In the genomic region with DNA sequence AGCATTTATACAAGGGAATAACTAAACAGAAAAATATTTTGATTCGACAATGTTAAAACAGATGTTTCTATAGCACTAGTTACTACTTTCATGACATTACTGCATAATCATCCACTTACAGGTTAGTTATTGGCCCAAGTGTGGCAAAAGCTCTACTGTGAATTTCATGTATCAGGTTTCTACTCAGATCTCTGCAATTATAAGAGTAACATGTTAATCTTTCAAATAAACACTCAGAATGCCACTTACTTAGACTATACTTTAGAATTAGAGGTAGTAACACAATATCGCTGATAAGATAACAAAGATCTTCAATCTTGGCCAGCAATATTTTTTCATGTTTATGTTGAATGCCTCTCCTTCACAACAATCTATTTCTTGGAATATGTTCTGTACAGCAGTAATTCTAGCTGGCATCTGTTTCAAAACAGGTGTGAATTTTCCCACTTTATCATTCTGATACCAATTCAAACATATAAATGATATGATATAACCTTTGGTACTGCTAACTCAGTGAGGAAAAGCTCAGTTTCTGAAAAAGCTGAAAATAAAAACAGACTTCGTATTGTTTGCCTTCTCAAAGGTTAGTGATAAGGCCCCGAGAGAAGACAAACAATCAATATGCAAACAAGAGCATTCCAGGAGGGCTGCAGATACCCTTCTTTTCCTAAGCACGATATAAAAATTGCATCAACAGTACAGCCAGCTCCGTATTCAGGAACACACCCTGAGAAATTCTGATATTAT, we compare ENCODE assay signal across 1 cellular context.
TF ChIP-seq lines count a peak whose summit lies in the region.

No MANE protein-coding gene starts in this region.

TF ChIP-seq in HepG2, 621 proteins besides CTCF, POLR2A, EP300 and RAD21 (continued from another document and continues in another):
- TF ChIP-seq KDM3A (CRISPR knock-in tag; IDR thresholded peaks at IDR 0.05; ENCODE audit: low read depth) (no peak), ZNF496 (CRISPR knock-in tag; IDR thresholded peaks at IDR 0.05; ENCODE audit: insufficient replicate concordance) (no peak), PRMT3 (CRISPR knock-in tag; IDR thresholded peaks at IDR 0.05; ENCODE audit: borderline replicate concordance, low read depth) (no peak), RBM22 (optimal IDR thresholded peaks at IDR 0.05; ENCODE audit: low read length) (no peak), XRCC5 (optimal IDR thresholded peaks at IDR 0.05; ENCODE audit: low read length) (no peak), MYNN (CRISPR knock-in tag; IDR thresholded peaks at IDR 0.05; ENCODE audit: low read depth) (no peak), ATF1 (CRISPR knock-in tag; IDR thresholded peaks at IDR 0.05) (no peak), NCOR1 (IDR thresholded peaks at IDR 0.05; ENCODE audit: borderline replicate concordance, low read length) (peak; percentile 81; the same call in 1 of the 2 replicates), FOXK1 (CRISPR knock-in tag; IDR thresholded peaks at IDR 0.05; ENCODE audit: borderline replicate concordance, low read depth) (peak; percentile 65; the same call in 1 of the 2 replicates), ETV5 (CRISPR knock-in tag; IDR thresholded peaks at IDR 0.05; ENCODE audit: borderline replicate concordance) (no peak), SMYD3 (CRISPR knock-in tag; IDR thresholded peaks at IDR 0.05) (no peak), SRSF4 (IDR thresholded peaks at IDR 0.05; ENCODE audit: low read depth, low read length, poor library complexity, severe bottlenecking) (no peak), TCF12 (IDR thresholded peaks at IDR 0.05) (no peak), TCF12 (CRISPR knock-in tag; IDR thresholded peaks at IDR 0.05) (no peak), REPIN1 (CRISPR knock-in tag; IDR thresholded peaks at IDR 0.05; ENCODE audit: borderline replicate concordance, low read depth) (no peak), NCOA1 (CRISPR knock-in tag; IDR thresholded peaks at IDR 0.05) (no peak), MED8 (CRISPR knock-in tag; IDR thresholded peaks at IDR 0.05; ENCODE audit: insufficient replicate concordance) (no peak), ZFP82 (CRISPR knock-in tag; IDR thresholded peaks at IDR 0.05; ENCODE audit: borderline replicate concordance) (no peak), KLF12 (CRISPR knock-in tag; IDR thresholded peaks at IDR 0.05; ENCODE audit: borderline replicate concordance) (no peak), IRF2 (CRISPR knock-in tag; IDR thresholded peaks at IDR 0.05) (peak; percentile 69; the same call in 1 of the 2 replicates), WIZ (CRISPR knock-in tag; IDR thresholded peaks at IDR 0.05) (no peak), SOX5 (CRISPR knock-in tag; IDR thresholded peaks at IDR 0.05; ENCODE audit: borderline replicate concordance) (peak; percentile 85), NCOA2 (CRISPR knock-in tag; IDR thresholded peaks at IDR 0.05) (peak; percentile 91), ZNF652 (CRISPR knock-in tag; IDR thresholded peaks at IDR 0.05; ENCODE audit: borderline replicate concordance, low read depth) (peak; percentile 46; the same call in 1 of the 2 replicates), JUN (CRISPR knock-in tag; IDR thresholded peaks at IDR 0.05) (no peak), TCF7L2 (IDR thresholded peaks at IDR 0.05; ENCODE audit: low read depth, low read length) (no peak), FOXP1 (IDR thresholded peaks at IDR 0.05) (peak; percentile 65), FOXP1 (CRISPR knock-in tag; IDR thresholded peaks at IDR 0.05) (peak; percentile 96), BCL6 (CRISPR knock-in tag; IDR thresholded peaks at IDR 0.05) (peak; percentile 94), SCMH1 (CRISPR knock-in tag; IDR thresholded peaks at IDR 0.05; ENCODE audit: borderline replicate concordance) (no peak), JARID2 (CRISPR knock-in tag; IDR thresholded peaks at IDR 0.05; ENCODE audit: insufficient replicate concordance) (no peak), ZNF7 (CRISPR knock-in tag; IDR thresholded peaks at IDR 0.05) (no peak), HCFC1 (IDR thresholded peaks at IDR 0.05; ENCODE audit: low read depth, low read length) (no peak), NFATC3 (CRISPR knock-in tag; IDR thresholded peaks at IDR 0.05) (no peak), HHEX (CRISPR knock-in tag; IDR thresholded peaks at IDR 0.05) (peak; percentile 50; the same call in 1 of the 2 replicates), ZNF317 (CRISPR knock-in tag; IDR thresholded peaks at IDR 0.05) (no peak), ZNF678 (CRISPR knock-in tag; IDR thresholded peaks at IDR 0.05) (no peak), U2AF2 (IDR thresholded peaks at IDR 0.05; ENCODE audit: low read depth, low read length) (no peak), ZNF33A (CRISPR knock-in tag; IDR thresholded peaks at IDR 0.05; ENCODE audit: borderline replicate concordance) (no peak), SKI (IDR thresholded peaks at IDR 0.05; ENCODE audit: partially characterized antibody) (peak; percentile 43), EED (CRISPR knock-in tag; IDR thresholded peaks at IDR 0.05) (no peak)
- TF ChIP-seq, protein P1, sequence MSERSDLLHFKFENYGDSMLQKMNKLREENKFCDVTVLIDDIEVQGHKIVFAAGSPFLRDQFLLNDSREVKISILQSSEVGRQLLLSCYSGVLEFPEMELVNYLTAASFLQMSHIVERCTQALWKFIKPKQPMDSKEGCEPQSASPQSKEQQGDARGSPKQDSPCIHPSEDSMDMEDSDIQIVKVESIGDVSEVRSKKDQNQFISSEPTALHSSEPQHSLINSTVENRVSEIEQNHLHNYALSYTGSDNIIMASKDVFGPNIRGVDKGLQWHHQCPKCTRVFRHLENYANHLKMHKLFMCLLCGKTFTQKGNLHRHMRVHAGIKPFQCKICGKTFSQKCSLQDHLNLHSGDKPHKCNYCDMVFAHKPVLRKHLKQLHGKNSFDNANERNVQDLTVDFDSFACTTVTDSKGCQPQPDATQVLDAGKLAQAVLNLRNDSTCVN (CRISPR knock-in tag; IDR thresholded peaks at IDR 0.05; ENCODE audit: borderline replicate concordance), result no peak
- TF ChIP-seq, protein P2, sequence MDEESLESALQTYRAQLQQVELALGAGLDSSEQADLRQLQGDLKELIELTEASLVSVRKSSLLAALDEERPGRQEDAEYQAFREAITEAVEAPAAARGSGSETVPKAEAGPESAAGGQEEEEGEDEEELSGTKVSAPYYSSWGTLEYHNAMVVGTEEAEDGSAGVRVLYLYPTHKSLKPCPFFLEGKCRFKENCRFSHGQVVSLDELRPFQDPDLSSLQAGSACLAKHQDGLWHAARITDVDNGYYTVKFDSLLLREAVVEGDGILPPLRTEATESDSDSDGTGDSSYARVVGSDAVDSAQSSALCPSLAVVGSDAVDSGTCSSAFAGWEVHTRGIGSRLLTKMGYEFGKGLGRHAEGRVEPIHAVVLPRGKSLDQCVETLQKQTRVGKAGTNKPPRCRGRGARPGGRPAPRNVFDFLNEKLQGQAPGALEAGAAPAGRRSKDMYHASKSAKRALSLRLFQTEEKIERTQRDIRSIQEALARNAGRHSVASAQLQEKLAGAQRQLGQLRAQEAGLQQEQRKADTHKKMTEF (CRISPR knock-in tag; IDR thresholded peaks at IDR 0.05), result peak; percentile 68; the same call in 1 of the 2 replicates
- TF ChIP-seq, protein P3, sequence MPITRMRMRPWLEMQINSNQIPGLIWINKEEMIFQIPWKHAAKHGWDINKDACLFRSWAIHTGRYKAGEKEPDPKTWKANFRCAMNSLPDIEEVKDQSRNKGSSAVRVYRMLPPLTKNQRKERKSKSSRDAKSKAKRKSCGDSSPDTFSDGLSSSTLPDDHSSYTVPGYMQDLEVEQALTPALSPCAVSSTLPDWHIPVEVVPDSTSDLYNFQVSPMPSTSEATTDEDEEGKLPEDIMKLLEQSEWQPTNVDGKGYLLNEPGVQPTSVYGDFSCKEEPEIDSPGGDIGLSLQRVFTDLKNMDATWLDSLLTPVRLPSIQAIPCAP (CRISPR knock-in tag; IDR thresholded peaks at IDR 0.05; ENCODE audit: low read depth), result no peak
- TF ChIP-seq, protein P4, sequence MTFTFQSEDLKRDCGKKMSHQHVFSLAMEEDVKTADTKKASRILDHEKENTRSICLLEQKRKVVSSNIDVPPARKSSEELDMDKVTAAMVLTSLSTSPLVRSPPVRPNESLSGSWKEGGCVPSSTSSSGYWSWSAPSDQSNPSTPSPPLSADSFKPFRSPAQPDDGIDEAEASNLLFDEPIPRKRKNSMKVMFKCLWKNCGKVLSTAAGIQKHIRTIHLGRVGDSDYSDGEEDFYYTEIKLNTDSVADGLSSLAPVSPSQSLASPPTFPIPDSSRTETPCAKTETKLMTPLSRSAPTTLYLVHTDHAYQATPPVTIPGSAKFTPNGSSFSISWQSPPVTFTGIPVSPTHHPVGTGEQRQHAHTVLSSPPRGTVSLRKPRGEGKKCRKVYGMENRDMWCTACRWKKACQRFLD (CRISPR knock-in tag; IDR thresholded peaks at IDR 0.05; ENCODE audit: borderline replicate concordance), result no peak
- TF ChIP-seq, protein P5, sequence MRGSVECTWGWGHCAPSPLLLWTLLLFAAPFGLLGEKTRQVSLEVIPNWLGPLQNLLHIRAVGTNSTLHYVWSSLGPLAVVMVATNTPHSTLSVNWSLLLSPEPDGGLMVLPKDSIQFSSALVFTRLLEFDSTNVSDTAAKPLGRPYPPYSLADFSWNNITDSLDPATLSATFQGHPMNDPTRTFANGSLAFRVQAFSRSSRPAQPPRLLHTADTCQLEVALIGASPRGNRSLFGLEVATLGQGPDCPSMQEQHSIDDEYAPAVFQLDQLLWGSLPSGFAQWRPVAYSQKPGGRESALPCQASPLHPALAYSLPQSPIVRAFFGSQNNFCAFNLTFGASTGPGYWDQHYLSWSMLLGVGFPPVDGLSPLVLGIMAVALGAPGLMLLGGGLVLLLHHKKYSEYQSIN (CRISPR knock-in tag; IDR thresholded peaks at IDR 0.05; ENCODE audit: borderline replicate concordance), result no peak
- TF ChIP-seq, protein P6, sequence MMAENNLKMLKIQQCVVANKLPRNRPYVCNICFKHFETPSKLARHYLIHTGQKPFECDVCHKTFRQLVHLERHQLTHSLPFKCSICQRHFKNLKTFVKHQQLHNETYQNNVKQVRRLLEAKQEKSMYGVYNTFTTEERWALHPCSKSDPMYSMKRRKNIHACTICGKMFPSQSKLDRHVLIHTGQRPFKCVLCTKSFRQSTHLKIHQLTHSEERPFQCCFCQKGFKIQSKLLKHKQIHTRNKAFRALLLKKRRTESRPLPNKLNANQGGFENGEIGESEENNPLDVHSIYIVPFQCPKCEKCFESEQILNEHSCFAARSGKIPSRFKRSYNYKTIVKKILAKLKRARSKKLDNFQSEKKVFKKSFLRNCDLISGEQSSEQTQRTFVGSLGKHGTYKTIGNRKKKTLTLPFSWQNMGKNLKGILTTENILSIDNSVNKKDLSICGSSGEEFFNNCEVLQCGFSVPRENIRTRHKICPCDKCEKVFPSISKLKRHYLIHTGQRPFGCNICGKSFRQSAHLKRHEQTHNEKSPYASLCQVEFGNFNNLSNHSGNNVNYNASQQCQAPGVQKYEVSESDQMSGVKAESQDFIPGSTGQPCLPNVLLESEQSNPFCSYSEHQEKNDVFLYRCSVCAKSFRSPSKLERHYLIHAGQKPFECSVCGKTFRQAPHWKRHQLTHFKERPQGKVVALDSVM (CRISPR knock-in tag; IDR thresholded peaks at IDR 0.05), result no peak
- TF ChIP-seq, protein P7, sequence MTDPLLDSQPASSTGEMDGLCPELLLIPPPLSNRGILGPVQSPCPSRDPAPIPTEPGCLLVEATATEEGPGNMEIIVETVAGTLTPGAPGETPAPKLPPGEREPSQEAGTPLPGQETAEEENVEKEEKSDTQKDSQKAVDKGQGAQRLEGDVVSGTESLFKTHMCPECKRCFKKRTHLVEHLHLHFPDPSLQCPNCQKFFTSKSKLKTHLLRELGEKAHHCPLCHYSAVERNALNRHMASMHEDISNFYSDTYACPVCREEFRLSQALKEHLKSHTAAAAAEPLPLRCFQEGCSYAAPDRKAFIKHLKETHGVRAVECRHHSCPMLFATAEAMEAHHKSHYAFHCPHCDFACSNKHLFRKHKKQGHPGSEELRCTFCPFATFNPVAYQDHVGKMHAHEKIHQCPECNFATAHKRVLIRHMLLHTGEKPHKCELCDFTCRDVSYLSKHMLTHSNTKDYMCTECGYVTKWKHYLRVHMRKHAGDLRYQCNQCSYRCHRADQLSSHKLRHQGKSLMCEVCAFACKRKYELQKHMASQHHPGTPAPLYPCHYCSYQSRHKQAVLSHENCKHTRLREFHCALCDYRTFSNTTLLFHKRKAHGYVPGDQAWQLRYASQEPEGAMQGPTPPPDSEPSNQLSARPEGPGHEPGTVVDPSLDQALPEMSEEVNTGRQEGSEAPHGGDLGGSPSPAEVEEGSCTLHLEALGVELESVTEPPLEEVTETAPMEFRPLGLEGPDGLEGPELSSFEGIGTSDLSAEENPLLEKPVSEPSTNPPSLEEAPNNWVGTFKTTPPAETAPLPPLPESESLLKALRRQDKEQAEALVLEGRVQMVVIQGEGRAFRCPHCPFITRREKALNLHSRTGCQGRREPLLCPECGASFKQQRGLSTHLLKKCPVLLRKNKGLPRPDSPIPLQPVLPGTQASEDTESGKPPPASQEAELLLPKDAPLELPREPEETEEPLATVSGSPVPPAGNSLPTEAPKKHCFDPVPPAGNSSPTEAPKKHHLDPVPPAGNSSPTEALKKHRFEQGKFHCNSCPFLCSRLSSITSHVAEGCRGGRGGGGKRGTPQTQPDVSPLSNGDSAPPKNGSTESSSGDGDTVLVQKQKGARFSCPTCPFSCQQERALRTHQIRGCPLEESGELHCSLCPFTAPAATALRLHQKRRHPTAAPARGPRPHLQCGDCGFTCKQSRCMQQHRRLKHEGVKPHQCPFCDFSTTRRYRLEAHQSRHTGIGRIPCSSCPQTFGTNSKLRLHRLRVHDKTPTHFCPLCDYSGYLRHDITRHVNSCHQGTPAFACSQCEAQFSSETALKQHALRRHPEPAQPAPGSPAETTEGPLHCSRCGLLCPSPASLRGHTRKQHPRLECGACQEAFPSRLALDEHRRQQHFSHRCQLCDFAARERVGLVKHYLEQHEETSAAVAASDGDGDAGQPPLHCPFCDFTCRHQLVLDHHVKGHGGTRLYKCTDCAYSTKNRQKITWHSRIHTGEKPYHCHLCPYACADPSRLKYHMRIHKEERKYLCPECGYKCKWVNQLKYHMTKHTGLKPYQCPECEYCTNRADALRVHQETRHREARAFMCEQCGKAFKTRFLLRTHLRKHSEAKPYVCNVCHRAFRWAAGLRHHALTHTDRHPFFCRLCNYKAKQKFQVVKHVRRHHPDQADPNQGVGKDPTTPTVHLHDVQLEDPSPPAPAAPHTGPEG (CRISPR knock-in tag; IDR thresholded peaks at IDR 0.05), result no peak
